9 cellular contexts compared by ENCODE assay signal in genomic region chr21:34367320-34367935, GRCh38. TPM values are rescaled to one million over a fixed set of nuclear protein-coding genes. Genes with fewer than 3 reads are reported as not detected.
DNase-seq lines count a peak whose midpoint lies in the region; ATAC-seq and TF ChIP-seq lines count a peak whose summit lies in the region.
"Had no signal": no experiment of that assay in that cellular context is flagged by ENCODE, and none has a peak within 500 bp of the region (broad histone marks: within the 10 kb centered on the region; RNA-seq: fewer than 3 reads in every experiment).

No MANE protein-coding gene starts in this region.

- peak; percentile 4 for DNase-seq in GDM1 (lab: John Stamatoyannopoulos, UW)
- peak; percentile 58 for DNase-seq in LNCaP clone FGC (ENCODE audit: low read depth)
- DNase-seq in Peyer's patch: peak in 2 of 3 donors; percentile 31 to 66
- DNase-seq in astrocyte of the hippocampus (ENCODE audit: low read depth, low spot score): peak; percentile 82
- peak; percentile 42 for DNase-seq in iPS-NIHi11 (ENCODE audit: low spot score)
- peak; percentile 34 for DNase-seq in stimulated activated CD4-positive, alpha-beta T cell treated with anti-CD3 and anti-CD28 coated beads, Interleukin-4, amount 100 ng/mL, for 1 hour

- H3K9me3 ChIP-seq in Peyer's patch: no peaks in the 10 kb centered on the region

- H3K4me3 ChIP-seq in LNCaP clone FGC (ENCODE audit: low read depth, low read length) (no peak overlapping the region), Peyer's patch (no peak overlapping the region)

- H3K27me3 ChIP-seq in Peyer's patch: no peaks in the 10 kb centered on the region

- H3K27ac ChIP-seq in Peyer's patch: no peak overlapping the region

- TF ChIP-seq POLR2A in Peyer's patch (IDR thresholded peaks at IDR 0.05): no peak

- no peaks in the 10 kb centered on the region for H3K36me3 ChIP-seq in Peyer's patch

- H3K4me1 ChIP-seq in Peyer's patch: no peaks in the 10 kb centered on the region

- peak; percentile 75 for TF ChIP-seq CTCF in LNCaP clone FGC (IDR thresholded peaks at IDR 0.05; ENCODE audit: control insufficient read depth, extremely low read depth, insufficient read depth)
- TF ChIP-seq CTCF in Peyer's patch (IDR thresholded peaks at IDR 0.05): peak; percentile 13 to 65 (median 56)

- no peak for ATAC-seq in GM21526 (IDR thresholded peaks at IDR 0.05; ENCODE audit: low FRiP score, unreplicated experiment)
- ATAC-seq in HG02870 (IDR thresholded peaks at IDR 0.05; ENCODE audit: unreplicated experiment): no peak

RNA-seq across cellular contexts. Expression of gene KCNE2, which starts 3.6 kb away (rescaled TPM):
- total RNA-seq in Peyer's patch: not detected

RNA-seq across cellular contexts. Expression of gene SMIM11, which starts 7.9 kb away (rescaled TPM):
- 10 to 100 TPM in 1 of 4 donors, 1 to 10 TPM in 3; 3.4 to 14.0 (median 6.3) TPM for total RNA-seq in Peyer's patch

RNA-seq across cellular contexts. Expression of gene SMIM34, which starts 56.3 kb away (rescaled TPM):
- total RNA-seq in Peyer's patch: not detected
- total RNA-seq: temporal lobe had no signal

Comparison
In these comparisons a context has a peak if more than half of its experiments do, and no peak if none do; other contexts are left out.
1. DNase-seq: peak in every context shown above with its lines; median percentile 82 in astrocyte of the hippocampus; 58 in LNCaP clone FGC; 48 in Peyer's patch; 42 in iPS-NIHi11; 34 in stimulated activated CD4-positive, alpha-beta T cell treated with anti-CD3 and anti-CD28 coated beads, Interleukin-4, amount 100 ng/mL, for 1 hour; 4 in GDM1.